Comparison of ENCODE assay signal across 18 cellular contexts in genomic region chr5:73764996-73765395, GRCh38.
DNase-seq lines count a peak whose midpoint lies in the region; ATAC-seq, FAIRE-seq and TF ChIP-seq lines count a peak whose summit lies in the region.
"Had no signal": no experiment of that assay in that cellular context is flagged by ENCODE, and none has a peak within 500 bp of the region (broad histone marks: within the 10 kb centered on the region; RNA-seq: fewer than 3 reads in every experiment).

No MANE protein-coding gene starts in this region.

- no peaks in the 10 kb centered on the region for H3K79me2 ChIP-seq in astrocyte (ENCODE audit: insufficient read depth, low read length)

- peaks cover 6 to 30% of the 10 kb centered on the region in 2 experiments; a peak in 3 of 4 replicates for H3K79me1 ChIP-seq in IMR-90 (ENCODE audit: low read depth in 1 of 2, low read length in 2 of 2)
- H3K79me1 ChIP-seq in neuronal stem cell (ENCODE audit: low read depth, low read length), result no peaks in the 10 kb centered on the region

- CTCF ChIA-PET in IMR-90 (lab: Yijun Ruan, JAX), result no interaction called here

- no peak for FAIRE-seq in astrocyte (lab: Jason Lieb, UNC)
- FAIRE-seq: A204.1 had no signal

- H3K4me2 ChIP-seq in IMR-90 (ENCODE audit: low read depth, low read length), result peak overlapping the region; percentile 17; the same call in 1 of the 2 replicates
- H3K4me2 ChIP-seq in astrocyte (ENCODE audit: low read length), result no peak overlapping the region
- no peak overlapping the region for H3K4me2 ChIP-seq in neuronal stem cell (ENCODE audit: insufficient read depth, low read length, poor library complexity, severe bottlenecking)

- H3K27me3 ChIP-seq in IMR-90 (ENCODE audit: control insufficient read depth, insufficient read depth, low read length) (no peaks in the 10 kb centered on the region), astrocyte (ENCODE audit: insufficient read depth, low read length) (no peaks in the 10 kb centered on the region), neuronal stem cell (ENCODE audit: control insufficient read depth in 3 of 3, insufficient read depth in 3 of 3, low read depth in 1 of 3, low read length in 3 of 3) (no peaks in the 10 kb centered on the region), BE2C (no peaks in the 10 kb centered on the region)
- H3K27me3 ChIP-seq: SJCRH30 had no signal

- in situ Hi-C loops in IMR-90 (cut with MboI; ENCODE audit: low sequenced_read_pairs), result no loop called here

- no TSS peak for BruUV-seq in IMR-90 (replicated peaks; lab: Mats Ljungman, UMichigan)

- H3K36me3 ChIP-seq in IMR-90 (ENCODE audit: control insufficient read depth, insufficient read depth, low read length) (no peaks in the 10 kb centered on the region), astrocyte (ENCODE audit: insufficient read depth, low read length) (no peaks in the 10 kb centered on the region), mesodermal cell (ENCODE audit: control insufficient read depth, insufficient read depth, low read length) (no peaks in the 10 kb centered on the region), neuronal stem cell (replicated peaks in 1 of 2; ENCODE audit: control insufficient read depth in 2 of 2, insufficient read depth in 2 of 2, low read length in 2 of 2) (no peaks in the 10 kb centered on the region), BE2C (peaks cover 42% of the 10 kb centered on the region)

- H3K9me1 ChIP-seq in IMR-90 (ENCODE audit: insufficient read depth, low read length), result peaks cover 8% of the 10 kb centered on the region; the same call in 1 of the 2 replicates

- ATAC-seq in IMR-90 (ENCODE audit: low read depth), result peak; percentile 59
- no peak for ATAC-seq in activated T-cell treated with anti-CD3 and anti-CD28 coated beads, Interleukin-2, amount 50 U/mL, for 4 hours

- no peak for TF ChIP-seq CTCF in IMR-90 (conservative IDR thresholded peaks at IDR 0.05; ENCODE audit: low read depth, low read length)
- no peak for TF ChIP-seq CTCF in astrocyte (IDR thresholded peaks at IDR 0.05; ENCODE audit: insufficient read depth, low read depth, low read length)
- TF ChIP-seq CTCF in BE2C (IDR thresholded peaks at IDR 0.05; ENCODE audit: low read depth, low read length), result no peak

- peaks cover 6% of the 10 kb centered on the region for H3K4me1 Mint-ChIP-seq in astrocyte (ENCODE audit: low read depth, unreplicated experiment)
- no peaks in the 10 kb centered on the region for H3K4me1 Mint-ChIP-seq in activated T-cell treated with anti-CD3 and anti-CD28 coated beads, Interleukin-2, amount 50 U/mL, for 4 hours (ENCODE audit: low read depth)
- H3K4me1 Mint-ChIP-seq: CD4-positive, CD25-positive, alpha-beta regulatory T cell had no signal

- no peak overlapping the region for H2AFZ ChIP-seq in IMR-90 (replicated peaks; ENCODE audit: low read length, poor library complexity)
- no peak overlapping the region for H2AFZ ChIP-seq in astrocyte (ENCODE audit: low read depth, low read length)
- H2AFZ ChIP-seq in neuronal stem cell (ENCODE audit: low read length), result no peak overlapping the region

- H3K56ac ChIP-seq in IMR-90 (ENCODE audit: extremely low read depth, insufficient read depth, low read length), result peak overlapping the region; percentile 83; the same call in 1 of the 2 replicates

- peak overlapping the region; percentile 98 for H2AK5ac ChIP-seq in IMR-90 (ENCODE audit: low read depth, low read length)
- no peak overlapping the region for H2AK5ac ChIP-seq in neuronal stem cell (ENCODE audit: low read depth, low read length)

- TF ChIP-seq RAD21 in IMR-90 (IDR thresholded peaks at IDR 0.05; ENCODE audit: low read length), result no peak

- H2BK120ac ChIP-seq in IMR-90 (ENCODE audit: low read depth, low read length) (peak overlapping the region; percentile 100), neuronal stem cell (ENCODE audit: low read depth, low read length) (no peak overlapping the region)

- H3K4ac ChIP-seq in IMR-90 (ENCODE audit: low read depth, low read length) (peak overlapping the region; percentile 99), neuronal stem cell (ENCODE audit: low read length) (no peak overlapping the region)

- DNase-seq in AG08395 (ENCODE audit: low spot score) (peak; percentile 16), IMR-90 (no peak), astrocyte (ENCODE audit: low read depth) (no peak), NCI-H1417 treated with DMSO at 0.1 percent for 48 hours (lab: John Stamatoyannopoulos, UW) (no peak), neuronal stem cell (ENCODE audit: low spot score) (no peak), BE2C (no peak)
- no peak for DNase-seq in activated T-cell treated with anti-CD3 and anti-CD28 coated beads, Interleukin-2, amount 50 U/mL, for 4 hours
- DNase-seq: AML-193; CD4-positive, CD25-positive, alpha-beta regulatory T cell; GF-D8; Karpas-422; NCI-H2029; NCI-H2171 treated with DMSO at 0.1 percent for 48 hours; NCI-H510A treated with DMSO at 0.1 percent for 48 hours; RPMI8226; SJCRH30 had no signal

- peaks cover 7% of the 10 kb centered on the region for H3K4me1 ChIP-seq in IMR-90 (ENCODE audit: control insufficient read depth, insufficient read depth, low read length)
- H3K4me1 ChIP-seq in astrocyte (ENCODE audit: insufficient read depth, low read length), result peaks cover 15% of the 10 kb centered on the region
- peaks cover 22% of the 10 kb centered on the region for H3K4me1 ChIP-seq in mesodermal cell (ENCODE audit: control insufficient read depth, insufficient read depth, low read length, poor library complexity, severe bottlenecking)
- H3K4me1 ChIP-seq in neuronal stem cell (ENCODE audit: control insufficient read depth in 2 of 2, insufficient read depth in 1 of 2, low read depth in 1 of 2, low read length in 2 of 2), result no peaks in the 10 kb centered on the region
- H3K4me1 ChIP-seq in BE2C, result peaks cover 24% of the 10 kb centered on the region
- H3K4me1 ChIP-seq: SJCRH30 had no signal

- H4K8ac ChIP-seq in IMR-90 (ENCODE audit: low read depth in 2 of 2, low read length in 2 of 2) (peak overlapping the region; percentile 63 to 97), neuronal stem cell (ENCODE audit: low read depth, low read length) (no peak overlapping the region)

- H4K91ac ChIP-seq in IMR-90 (ENCODE audit: insufficient read depth, low read depth, low read length), result peak overlapping the region; percentile 98
- H4K91ac ChIP-seq in neuronal stem cell (ENCODE audit: low read depth, low read length, poor library complexity), result no peak overlapping the region

- H3K9me3 ChIP-seq in IMR-90 (ENCODE audit: control insufficient read depth, insufficient read depth, low read length) (peaks cover 3% of the 10 kb centered on the region; the same call in 1 of the 2 replicates), astrocyte (ENCODE audit: insufficient read depth, low read depth, low read length) (peaks cover 2% of the 10 kb centered on the region), mesodermal cell (ENCODE audit: control insufficient read depth, low read length) (peaks cover 11% of the 10 kb centered on the region), neuronal stem cell (replicated peaks in 1 of 2; ENCODE audit: control insufficient read depth in 2 of 2, insufficient read depth in 1 of 2, low read depth in 1 of 2, low read length in 2 of 2) (no peaks in the 10 kb centered on the region), BE2C (no peaks in the 10 kb centered on the region; the same call in 1 of the 2 replicates)

- H3K4me3 Mint-ChIP-seq in astrocyte (ENCODE audit: unreplicated experiment), result no peak overlapping the region
- H3K4me3 Mint-ChIP-seq in activated T-cell treated with anti-CD3 and anti-CD28 coated beads, Interleukin-2, amount 50 U/mL, for 4 hours, result no peak overlapping the region
- H3K4me3 Mint-ChIP-seq: CD4-positive, CD25-positive, alpha-beta regulatory T cell had no signal

- POLR2A ChIA-PET in IMR-90 (lab: Charles Lee; ENCODE audit: unreplicated experiment), result no interaction called here

- H3K14ac ChIP-seq in IMR-90 (replicated peaks; ENCODE audit: low read depth, low read length) (peak overlapping the region; percentile 99), neuronal stem cell (ENCODE audit: low read length) (no peak overlapping the region)

- peaks cover 9% of the 10 kb centered on the region for H3K9me3 Mint-ChIP-seq in astrocyte (ENCODE audit: unreplicated experiment)
- peaks cover 16% of the 10 kb centered on the region for H3K9me3 Mint-ChIP-seq in activated T-cell treated with anti-CD3 and anti-CD28 coated beads, Interleukin-2, amount 50 U/mL, for 4 hours

- peak overlapping the region; percentile 83 for H2AK9ac ChIP-seq in IMR-90 (replicated peaks; ENCODE audit: low read depth, low read length, poor library complexity)

- intact Hi-C loops in IMR-90 (cut with micrococcal nuclease), result no loop called here

- H4K20me1 ChIP-seq in IMR-90 (ENCODE audit: insufficient read depth, low read length), result no peaks in the 10 kb centered on the region
- H4K20me1 ChIP-seq in astrocyte (ENCODE audit: insufficient read depth, low read length), result no peaks in the 10 kb centered on the region

- H3K9ac ChIP-seq in IMR-90 (ENCODE audit: low read depth, low read length), result no peak overlapping the region
- H3K9ac ChIP-seq in astrocyte (ENCODE audit: low read length), result no peak overlapping the region
- no peak overlapping the region for H3K9ac ChIP-seq in neuronal stem cell (ENCODE audit: low read depth, low read length, poor library complexity)

- dilution Hi-C loops in IMR-90 (cut with HindIII; ENCODE audit: low sequenced_read_pairs, unreplicated experiment), result no loop called here

- no peak overlapping the region for H2BK12ac ChIP-seq in neuronal stem cell (ENCODE audit: low read length)

- H4K5ac ChIP-seq in IMR-90 (ENCODE audit: low read depth, low read length), result peak overlapping the region; percentile 94; the same call in 1 of the 2 replicates

- H2BK15ac ChIP-seq in IMR-90 (ENCODE audit: low read depth, low read length) (peak overlapping the region; percentile 81; the same call in 2 of the 3 replicates), neuronal stem cell (ENCODE audit: low read length) (no peak overlapping the region)

- H2BK5ac ChIP-seq in IMR-90 (ENCODE audit: low read depth, low read length, poor library complexity, severe bottlenecking) (peak overlapping the region; percentile 100), neuronal stem cell (ENCODE audit: low read length) (no peak overlapping the region)

- H3K27me3 Mint-ChIP-seq in astrocyte (ENCODE audit: low read depth, unreplicated experiment), result no peaks in the 10 kb centered on the region
- peaks cover 3% of the 10 kb centered on the region for H3K27me3 Mint-ChIP-seq in activated T-cell treated with anti-CD3 and anti-CD28 coated beads, Interleukin-2, amount 50 U/mL, for 4 hours (ENCODE audit: low read depth)

- H3K18ac ChIP-seq in IMR-90 (ENCODE audit: low read depth, low read length) (peak overlapping the region; percentile 89), neuronal stem cell (ENCODE audit: low read length) (no peak overlapping the region)

- peak overlapping the region; percentile 99 for H3K23ac ChIP-seq in IMR-90 (ENCODE audit: low read depth, low read length)
- no peak overlapping the region for H3K23ac ChIP-seq in neuronal stem cell (ENCODE audit: low read depth, low read length, poor library complexity)

- H3K36me3 Mint-ChIP-seq in astrocyte (ENCODE audit: low read depth, unreplicated experiment), result peaks cover 3% of the 10 kb centered on the region
- H3K36me3 Mint-ChIP-seq in activated T-cell treated with anti-CD3 and anti-CD28 coated beads, Interleukin-2, amount 50 U/mL, for 4 hours (ENCODE audit: insufficient read depth), result no peaks in the 10 kb centered on the region
- H3K36me3 Mint-ChIP-seq: CD4-positive, CD25-positive, alpha-beta regulatory T cell had no signal

- peak overlapping the region; percentile 100 for H2BK20ac ChIP-seq in IMR-90 (ENCODE audit: low read depth, low read length)

- H3K4me3 ChIP-seq in IMR-90 (ENCODE audit: insufficient read depth, low read depth, low read length) (no peak overlapping the region), astrocyte (ENCODE audit: insufficient read depth, low read depth, low read length) (no peak overlapping the region), mesodermal cell (ENCODE audit: extremely low read depth, insufficient read depth, low read length, poor library complexity, severe bottlenecking) (no peak overlapping the region), neuronal stem cell (ENCODE audit: low read length in 2 of 2) (no peak overlapping the region), BE2C (ENCODE audit: low read depth, low read length) (no peak overlapping the region)
- H3K4me3 ChIP-seq: SJCRH30 had no signal

- no peak overlapping the region for H3K27ac Mint-ChIP-seq in astrocyte (ENCODE audit: unreplicated experiment)
- H3K27ac Mint-ChIP-seq: CD4-positive, CD25-positive, alpha-beta regulatory T cell had no signal

- H3K27ac ChIP-seq in IMR-90 (ENCODE audit: insufficient read depth, low read length) (peak overlapping the region; percentile 48), astrocyte (ENCODE audit: low read depth, low read length) (peak overlapping the region; percentile 59), mesodermal cell (ENCODE audit: low read depth, low read length, severe bottlenecking) (peak overlapping the region; percentile 68), neuronal stem cell (replicated peaks; ENCODE audit: low read length) (no peak overlapping the region)
- H3K27ac ChIP-seq: SJCRH30 had no signal

- TF ChIP-seq POLR2A in IMR-90 (IDR thresholded peaks at IDR 0.05; ENCODE audit: low read depth, low read length), result no peak
